11 cellular contexts compared by ENCODE assay signal in genomic region chr3:118772036-118773030, GRCh38.
DNase-seq lines count a peak whose midpoint lies in the region; ATAC-seq, FAIRE-seq and TF ChIP-seq lines count a peak whose summit lies in the region.
"Had no signal": no experiment of that assay in that cellular context is flagged by ENCODE, and none has a peak within 500 bp of the region (broad histone marks: within the 10 kb centered on the region; RNA-seq: fewer than 3 reads in every experiment).

No MANE protein-coding gene starts in this region.

- H3K36me3 Mint-ChIP-seq in activated naive CD4-positive, alpha-beta T cell treated with anti-CD3 and anti-CD28 coated beads, Interleukin-2, amount 10 ng/mL, durations not matched to agents 7 days and 5 days: no peaks in the 10 kb centered on the region

- H3K9me3 ChIP-seq in lung (ENCODE audit: control insufficient read depth in 2 of 2, insufficient read depth in 1 of 2, low read length in 1 of 2) (no peaks in the 10 kb centered on the region), gastroesophageal sphincter (no peaks in the 10 kb centered on the region)

- no peak overlapping the region for H3K4me3 Mint-ChIP-seq in activated naive CD4-positive, alpha-beta T cell treated with anti-CD3 and anti-CD28 coated beads, Interleukin-2, amount 10 ng/mL, durations not matched to agents 7 days and 5 days
- H3K4me3 Mint-ChIP-seq: central memory CD8-positive, alpha-beta T cell had no signal

- TF ChIP-seq CTCF in lung (IDR thresholded peaks at IDR 0.05; ENCODE audit: control extremely low read depth, extremely low read depth) (no peak), D721Med (IDR thresholded peaks at IDR 0.05; ENCODE audit: insufficient read depth, missing control alignments) (no peak), gastroesophageal sphincter (IDR thresholded peaks at IDR 0.05) (no peak)

- no peak for TF ChIP-seq EP300 in gastroesophageal sphincter (IDR thresholded peaks at IDR 0.05)

- CTCF ChIA-PET in activated naive CD4-positive, alpha-beta T cell treated with anti-CD3 and anti-CD28 coated beads, Interleukin-2, amount 10 ng/mL, durations not matched to agents 7 days and 5 days (lab: Charles Lee): no interaction called here

- H3K4me1 ChIP-seq in lung (ENCODE audit: control insufficient read depth in 2 of 2, insufficient read depth in 2 of 2, low read length in 2 of 2): peaks cover 0 to 2% of the 10 kb centered on the region in 2 donors
- H3K4me1 ChIP-seq in gastroesophageal sphincter: no peaks in the 10 kb centered on the region

- H3K27ac ChIP-seq in lung (ENCODE audit: low read depth in 1 of 2, low read length in 1 of 2) (no peak overlapping the region), gastroesophageal sphincter (no peak overlapping the region)
- H3K27ac ChIP-seq: KMS-11, skin epidermis had no signal

- H3K27ac Mint-ChIP-seq in activated naive CD4-positive, alpha-beta T cell treated with anti-CD3 and anti-CD28 coated beads, Interleukin-2, amount 10 ng/mL, durations not matched to agents 7 days and 5 days: no peak overlapping the region

- H3K4me1 Mint-ChIP-seq in activated naive CD4-positive, alpha-beta T cell treated with anti-CD3 and anti-CD28 coated beads, Interleukin-2, amount 10 ng/mL, durations not matched to agents 7 days and 5 days: no peaks in the 10 kb centered on the region
- H3K4me1 Mint-ChIP-seq: central memory CD8-positive, alpha-beta T cell had no signal

- H3K27me3 Mint-ChIP-seq in activated naive CD4-positive, alpha-beta T cell treated with anti-CD3 and anti-CD28 coated beads, Interleukin-2, amount 10 ng/mL, durations not matched to agents 7 days and 5 days: peaks cover 3% of the 10 kb centered on the region

- H3K4me3 ChIP-seq in lung (no peak overlapping the region), gastroesophageal sphincter (no peak overlapping the region)
- H3K4me3 ChIP-seq: skin epidermis had no signal

- H3K27me3 ChIP-seq in lung (ENCODE audit: control insufficient read depth, insufficient read depth) (no peaks in the 10 kb centered on the region), gastroesophageal sphincter (no peaks in the 10 kb centered on the region)

- no peak for TF ChIP-seq POLR2A in gastroesophageal sphincter (IDR thresholded peaks at IDR 0.05)

- peak; percentile 96 for DNase-seq in MV-4-11 (lab: John Stamatoyannopoulos, UW)
- no peak for DNase-seq in lung (ENCODE audit: low spot score)
- DNase-seq in OCI-M2 (lab: John Stamatoyannopoulos, UW; ENCODE audit: unreplicated experiment): no peak
- DNase-seq in D721Med (ENCODE audit: insufficient read length, low spot score): no peak
- no peak for DNase-seq in activated naive CD4-positive, alpha-beta T cell treated with anti-CD3 and anti-CD28 coated beads, Interleukin-2, amount 10 ng/mL, durations not matched to agents 7 days and 5 days

- H3K9me3 Mint-ChIP-seq in activated naive CD4-positive, alpha-beta T cell treated with anti-CD3 and anti-CD28 coated beads, Interleukin-2, amount 10 ng/mL, durations not matched to agents 7 days and 5 days: no peaks in the 10 kb centered on the region
- H3K9me3 Mint-ChIP-seq: central memory CD8-positive, alpha-beta T cell had no signal

- ATAC-seq in GM18868 (IDR thresholded peaks at IDR 0.05; ENCODE audit: unreplicated experiment): peak; percentile 99
- peak; percentile 98 for ATAC-seq in HG02610 (IDR thresholded peaks at IDR 0.05; ENCODE audit: unreplicated experiment)
- ATAC-seq in lung (ENCODE audit: insufficient read depth, low FRiP score): peak; percentile 53
- ATAC-seq in gastroesophageal sphincter: no peak

- no peaks in the 10 kb centered on the region for H3K36me3 ChIP-seq in lung (ENCODE audit: control insufficient read depth in 2 of 2, insufficient read depth in 2 of 2, low read length in 2 of 2)
- H3K36me3 ChIP-seq in gastroesophageal sphincter: no peaks in the 10 kb centered on the region

- WGBS in lung, 2 donors: 68 to 82% methylated on average over 2 of the region's 2 CpGs
- whole genome bisulfite sequencing in gastroesophageal sphincter (ENCODE audit: low coverage in 1 of 2), 2 donors: 46 to 54% methylated on average over 2 of the region's 2 CpGs

- no peak for FAIRE-seq in D721Med (lab: Jason Lieb, UNC)
